Comparison of ENCODE assay signal across 1 cellular context in the genomic region with DNA sequence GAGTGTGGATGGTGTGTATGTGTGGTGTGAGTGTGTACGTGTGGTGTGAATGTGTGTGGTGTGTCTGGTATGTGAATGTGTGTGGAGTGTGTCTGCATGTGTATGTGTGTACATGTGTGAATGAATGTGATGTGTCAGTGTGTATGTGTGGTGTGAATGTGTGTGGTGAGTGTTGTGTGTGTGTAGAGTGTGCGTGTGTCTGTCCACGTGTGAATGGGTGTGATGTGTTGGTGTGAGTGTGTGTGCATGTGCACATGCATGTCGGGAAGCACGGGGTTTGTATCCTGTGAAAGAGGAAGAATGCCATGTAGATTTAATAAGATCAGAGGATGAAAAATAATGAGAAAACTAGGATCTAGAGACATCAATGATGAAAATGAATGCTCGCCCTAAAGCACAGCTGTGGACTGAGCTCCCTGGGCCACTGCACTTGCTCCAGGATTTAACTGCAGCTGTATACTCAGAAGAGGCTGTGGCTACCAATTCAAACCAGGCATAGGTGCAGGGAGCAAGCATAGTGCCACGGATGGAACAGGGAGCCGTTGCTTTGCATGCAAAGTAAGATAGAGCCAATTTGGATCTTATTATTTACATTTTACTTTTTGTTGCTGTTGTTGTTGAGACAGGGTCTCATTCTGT.
TF ChIP-seq lines count a peak whose summit lies in the region.

No MANE protein-coding gene starts in this region.

TF ChIP-seq in H1, 55 proteins besides CTCF, POLR2A, EP300 and RAD21 (continued from another document):
- TF ChIP-seq, protein P1, sequence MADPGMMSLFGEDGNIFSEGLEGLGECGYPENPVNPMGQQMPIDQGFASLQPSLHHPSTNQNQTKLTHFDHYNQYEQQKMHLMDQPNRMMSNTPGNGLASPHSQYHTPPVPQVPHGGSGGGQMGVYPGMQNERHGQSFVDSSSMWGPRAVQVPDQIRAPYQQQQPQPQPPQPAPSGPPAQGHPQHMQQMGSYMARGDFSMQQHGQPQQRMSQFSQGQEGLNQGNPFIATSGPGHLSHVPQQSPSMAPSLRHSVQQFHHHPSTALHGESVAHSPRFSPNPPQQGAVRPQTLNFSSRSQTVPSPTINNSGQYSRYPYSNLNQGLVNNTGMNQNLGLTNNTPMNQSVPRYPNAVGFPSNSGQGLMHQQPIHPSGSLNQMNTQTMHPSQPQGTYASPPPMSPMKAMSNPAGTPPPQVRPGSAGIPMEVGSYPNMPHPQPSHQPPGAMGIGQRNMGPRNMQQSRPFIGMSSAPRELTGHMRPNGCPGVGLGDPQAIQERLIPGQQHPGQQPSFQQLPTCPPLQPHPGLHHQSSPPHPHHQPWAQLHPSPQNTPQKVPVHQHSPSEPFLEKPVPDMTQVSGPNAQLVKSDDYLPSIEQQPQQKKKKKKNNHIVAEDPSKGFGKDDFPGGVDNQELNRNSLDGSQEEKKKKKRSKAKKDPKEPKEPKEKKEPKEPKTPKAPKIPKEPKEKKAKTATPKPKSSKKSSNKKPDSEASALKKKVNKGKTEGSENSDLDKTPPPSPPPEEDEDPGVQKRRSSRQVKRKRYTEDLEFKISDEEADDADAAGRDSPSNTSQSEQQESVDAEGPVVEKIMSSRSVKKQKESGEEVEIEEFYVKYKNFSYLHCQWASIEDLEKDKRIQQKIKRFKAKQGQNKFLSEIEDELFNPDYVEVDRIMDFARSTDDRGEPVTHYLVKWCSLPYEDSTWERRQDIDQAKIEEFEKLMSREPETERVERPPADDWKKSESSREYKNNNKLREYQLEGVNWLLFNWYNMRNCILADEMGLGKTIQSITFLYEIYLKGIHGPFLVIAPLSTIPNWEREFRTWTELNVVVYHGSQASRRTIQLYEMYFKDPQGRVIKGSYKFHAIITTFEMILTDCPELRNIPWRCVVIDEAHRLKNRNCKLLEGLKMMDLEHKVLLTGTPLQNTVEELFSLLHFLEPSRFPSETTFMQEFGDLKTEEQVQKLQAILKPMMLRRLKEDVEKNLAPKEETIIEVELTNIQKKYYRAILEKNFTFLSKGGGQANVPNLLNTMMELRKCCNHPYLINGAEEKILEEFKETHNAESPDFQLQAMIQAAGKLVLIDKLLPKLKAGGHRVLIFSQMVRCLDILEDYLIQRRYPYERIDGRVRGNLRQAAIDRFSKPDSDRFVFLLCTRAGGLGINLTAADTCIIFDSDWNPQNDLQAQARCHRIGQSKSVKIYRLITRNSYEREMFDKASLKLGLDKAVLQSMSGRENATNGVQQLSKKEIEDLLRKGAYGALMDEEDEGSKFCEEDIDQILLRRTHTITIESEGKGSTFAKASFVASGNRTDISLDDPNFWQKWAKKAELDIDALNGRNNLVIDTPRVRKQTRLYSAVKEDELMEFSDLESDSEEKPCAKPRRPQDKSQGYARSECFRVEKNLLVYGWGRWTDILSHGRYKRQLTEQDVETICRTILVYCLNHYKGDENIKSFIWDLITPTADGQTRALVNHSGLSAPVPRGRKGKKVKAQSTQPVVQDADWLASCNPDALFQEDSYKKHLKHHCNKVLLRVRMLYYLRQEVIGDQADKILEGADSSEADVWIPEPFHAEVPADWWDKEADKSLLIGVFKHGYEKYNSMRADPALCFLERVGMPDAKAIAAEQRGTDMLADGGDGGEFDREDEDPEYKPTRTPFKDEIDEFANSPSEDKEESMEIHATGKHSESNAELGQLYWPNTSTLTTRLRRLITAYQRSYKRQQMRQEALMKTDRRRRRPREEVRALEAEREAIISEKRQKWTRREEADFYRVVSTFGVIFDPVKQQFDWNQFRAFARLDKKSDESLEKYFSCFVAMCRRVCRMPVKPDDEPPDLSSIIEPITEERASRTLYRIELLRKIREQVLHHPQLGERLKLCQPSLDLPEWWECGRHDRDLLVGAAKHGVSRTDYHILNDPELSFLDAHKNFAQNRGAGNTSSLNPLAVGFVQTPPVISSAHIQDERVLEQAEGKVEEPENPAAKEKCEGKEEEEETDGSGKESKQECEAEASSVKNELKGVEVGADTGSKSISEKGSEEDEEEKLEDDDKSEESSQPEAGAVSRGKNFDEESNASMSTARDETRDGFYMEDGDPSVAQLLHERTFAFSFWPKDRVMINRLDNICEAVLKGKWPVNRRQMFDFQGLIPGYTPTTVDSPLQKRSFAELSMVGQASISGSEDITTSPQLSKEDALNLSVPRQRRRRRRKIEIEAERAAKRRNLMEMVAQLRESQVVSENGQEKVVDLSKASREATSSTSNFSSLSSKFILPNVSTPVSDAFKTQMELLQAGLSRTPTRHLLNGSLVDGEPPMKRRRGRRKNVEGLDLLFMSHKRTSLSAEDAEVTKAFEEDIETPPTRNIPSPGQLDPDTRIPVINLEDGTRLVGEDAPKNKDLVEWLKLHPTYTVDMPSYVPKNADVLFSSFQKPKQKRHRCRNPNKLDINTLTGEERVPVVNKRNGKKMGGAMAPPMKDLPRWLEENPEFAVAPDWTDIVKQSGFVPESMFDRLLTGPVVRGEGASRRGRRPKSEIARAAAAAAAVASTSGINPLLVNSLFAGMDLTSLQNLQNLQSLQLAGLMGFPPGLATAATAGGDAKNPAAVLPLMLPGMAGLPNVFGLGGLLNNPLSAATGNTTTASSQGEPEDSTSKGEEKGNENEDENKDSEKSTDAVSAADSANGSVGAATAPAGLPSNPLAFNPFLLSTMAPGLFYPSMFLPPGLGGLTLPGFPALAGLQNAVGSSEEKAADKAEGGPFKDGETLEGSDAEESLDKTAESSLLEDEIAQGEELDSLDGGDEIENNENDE (IDR thresholded peaks at IDR 0.05; ENCODE audit: insufficient replicate concordance, low read length) = no peak
- no peak for TF ChIP-seq RXRA (IDR thresholded peaks at IDR 0.05; ENCODE audit: insufficient read depth, low read depth, low read length)
- no peak for TF ChIP-seq POLR2AphosphoS5 (IDR thresholded peaks at IDR 0.05; ENCODE audit: low read depth, low read length)
- TF ChIP-seq CEBPB (IDR thresholded peaks at IDR 0.05; ENCODE audit: low read depth, low read length) = no peak
- TF ChIP-seq BACH1 (IDR thresholded peaks at IDR 0.05; ENCODE audit: low read length) = no peak
